10 cellular contexts compared by ENCODE assay signal in genomic region chr1:31583995-31584868, GRCh38. TPM values are rescaled to one million over a fixed set of nuclear protein-coding genes. Genes with fewer than 3 reads are reported as not detected.
DNase-seq lines count a peak whose midpoint lies in the region; ATAC-seq, FAIRE-seq and TF ChIP-seq lines count a peak whose summit lies in the region.
"Had no signal": no experiment of that assay in that cellular context is flagged by ENCODE, and none has a peak within 500 bp of the region (broad histone marks: within the 10 kb centered on the region; RNA-seq: fewer than 3 reads in every experiment).

No MANE protein-coding gene starts in this region.

- no peak overlapping the region for H2AFZ ChIP-seq in trophoblast cell (ENCODE audit: insufficient read depth, low read length, poor library complexity)

- H3K36me3 ChIP-seq in RWPE2 (ENCODE audit: low read depth) (peaks cover 80% of the 10 kb centered on the region), trophoblast cell (ENCODE audit: control insufficient read depth in 1 of 2, insufficient read depth in 2 of 2, low read length in 2 of 2) (peaks cover 64 to 74% of the 10 kb centered on the region in 2 experiments)

- H3K9me3 ChIP-seq in RWPE2 (ENCODE audit: severe bottlenecking), result no peaks in the 10 kb centered on the region
- H3K9me3 ChIP-seq in trophoblast cell (ENCODE audit: insufficient read depth, low read depth, low read length), result peaks cover 2% of the 10 kb centered on the region

- H2BK120ac ChIP-seq in trophoblast cell (ENCODE audit: insufficient read depth, low read length, poor library complexity), result no peak overlapping the region

- H3K4ac ChIP-seq in trophoblast cell (ENCODE audit: low read depth, low read length), result no peak overlapping the region

- H3K14ac ChIP-seq in trophoblast cell (ENCODE audit: low read length), result no peak overlapping the region

- peak overlapping the region; percentile 7 for H4K91ac ChIP-seq in trophoblast cell (ENCODE audit: low read depth, low read length)

- H2AK5ac ChIP-seq in trophoblast cell (ENCODE audit: low read length), result no peak overlapping the region

- no peak overlapping the region for H3K23ac ChIP-seq in trophoblast cell (ENCODE audit: low read length)

- H3K27ac ChIP-seq in RWPE2 (ENCODE audit: poor library complexity, severe bottlenecking), result peak overlapping the region; percentile 49
- peak overlapping the region; percentile 13 for H3K27ac ChIP-seq in trophoblast cell (ENCODE audit: low read depth, low read length)

- no peak for FAIRE-seq in frontal cortex (lab: Jason Lieb, UNC)

- H4K8ac ChIP-seq in trophoblast cell (ENCODE audit: low read depth, low read length), result no peak overlapping the region

- no peak overlapping the region for H3K4me2 ChIP-seq in trophoblast cell (ENCODE audit: low read length)

- no peak overlapping the region for H4K12ac ChIP-seq in trophoblast cell (ENCODE audit: low read depth, low read length)

- ATAC-seq in RWPE2 (ENCODE audit: low read depth), result no peak

- peak; percentile 13 for DNase-seq in D341Med (ENCODE audit: low spot score)
- DNase-seq in RWPE2 (ENCODE audit: low spot score), result no peak
- DNase-seq in frontal cortex (ENCODE audit: low spot score in 2 of 2), result peak; percentile 49 to 66
- no peak for DNase-seq in trophoblast cell
- no peak for DNase-seq in midbrain (lab: John Stamatoyannopoulos, UW)
- DNase-seq in NCI-H524 (lab: John Stamatoyannopoulos, UW), result no peak
- no peak for DNase-seq in NCI-H187 (lab: John Stamatoyannopoulos, UW)
- no peak for DNase-seq in NCI-H1436 (lab: John Stamatoyannopoulos, UW)
- DNase-seq: HFFc6, NCI-H748 treated with DMSO at 0.1 percent for 48 hours had no signal

- no peak overlapping the region for H3K9ac ChIP-seq in trophoblast cell (ENCODE audit: low read length)

- no peak overlapping the region for H2BK5ac ChIP-seq in trophoblast cell (ENCODE audit: low read depth, low read length, poor library complexity)

- no peak overlapping the region for H2BK12ac ChIP-seq in trophoblast cell (ENCODE audit: low read length)

- H3K4me1 ChIP-seq in RWPE2 (ENCODE audit: insufficient read depth, poor library complexity, severe bottlenecking), result peaks cover 49% of the 10 kb centered on the region
- H3K4me1 ChIP-seq in trophoblast cell (ENCODE audit: control insufficient read depth in 1 of 2, insufficient read depth in 2 of 2, low read length in 2 of 2), result peaks cover 42 to 56% of the 10 kb centered on the region in 2 experiments

- TF ChIP-seq CTCF in RWPE2 (IDR thresholded peaks at IDR 0.05; ENCODE audit: poor library complexity, severe bottlenecking), result no peak

- H3K4me3 ChIP-seq in RWPE2 (ENCODE audit: severe bottlenecking) (no peak overlapping the region), trophoblast cell (ENCODE audit: low read depth, low read length) (no peak overlapping the region)

- peaks cover 14% of the 10 kb centered on the region for H3K79me2 ChIP-seq in trophoblast cell (ENCODE audit: control insufficient read depth, insufficient read depth, low read length, poor library complexity)

- H3K18ac ChIP-seq in trophoblast cell (ENCODE audit: low read length), result peak overlapping the region; percentile 18

- peaks cover 41% of the 10 kb centered on the region for H3K79me1 ChIP-seq in trophoblast cell (ENCODE audit: low read length)

- H3K27me3 ChIP-seq in RWPE2 (ENCODE audit: insufficient read depth, poor library complexity, severe bottlenecking) (no peaks in the 10 kb centered on the region), trophoblast cell (ENCODE audit: insufficient read depth, low read length) (no peaks in the 10 kb centered on the region)

- no CpG with 5 or more reads among the region's 13 CpGs for WGBS in trophoblast cell (ENCODE audit: extremely low coverage, insufficient coverage, insufficient read length)

RNA-seq across cellular contexts. Expression of gene TINAGL1, which starts 7.9 kb away (rescaled TPM):
- 1.2 TPM for total RNA-seq in frontal cortex
- polyA plus RNA-seq in trophoblast cell (2013), result 434 and 470 TPM in 2 replicates

RNA-seq across cellular contexts. Expression of gene HCRTR1, which starts 33.3 kb away (rescaled TPM):
- 1.6 TPM for total RNA-seq in frontal cortex
- polyA plus RNA-seq in trophoblast cell (2013), result 1.4 and 1.5 TPM in 2 replicates
- total RNA-seq: HFFc6 had no signal

Comparison
In these comparisons a context has a peak if more than half of its experiments do, and no peak if none do; other contexts are left out.
1. DNase-seq: peak in D341Med (single experiment) and frontal cortex (2 of 2); none in RWPE2 (single experiment), trophoblast cell (0 of 2), midbrain (single experiment), NCI-H524 (0 of 2), NCI-H187 (0 of 2) and NCI-H1436 (single experiment).